In genomic region chr5:172454355-172455086, GRCh38 we compare ENCODE assay signal across 8 cellular contexts. TPM values are rescaled to one million over a fixed set of nuclear protein-coding genes. Genes with fewer than 3 reads are reported as not detected.
DNase-seq lines count a peak whose midpoint lies in the region; ATAC-seq and TF ChIP-seq lines count a peak whose summit lies in the region.

TSS of gene SH3PXD2B (minus strand) at chr5:172454525. CDS start at chr5:172454352, 173 bp downstream.

- H3K4me1 ChIP-seq in SK-N-SH (ENCODE audit: control insufficient read depth in 1 of 2, insufficient read depth in 2 of 2, low read depth in 1 of 2, low read length in 1 of 2) (peaks cover 16 to 25% of the 10 kb centered on the region in 2 experiments; a peak in 2 of 4 replicates), breast epithelium (no peaks in the 10 kb centered on the region), iPS-18a (ENCODE audit: control insufficient read depth, low read depth, low read length) (peaks cover 17% of the 10 kb centered on the region), sigmoid colon (peaks cover 0 to 52% (median 43%) of the 10 kb centered on the region in 4 donors)

- no peak for TF ChIP-seq CTCF in SK-N-SH (IDR thresholded peaks at IDR 0.05)
- TF ChIP-seq CTCF in breast epithelium (IDR thresholded peaks at IDR 0.05), result no peak
- TF ChIP-seq CTCF in sigmoid colon (IDR thresholded peaks at IDR 0.05), result no peak

- no peak for TF ChIP-seq EP300 in SK-N-SH (IDR thresholded peaks at IDR 0.05; ENCODE audit: borderline replicate concordance in 1 of 2, low read depth in 1 of 2, low read length in 1 of 2)
- no peak for TF ChIP-seq EP300 in sigmoid colon (IDR thresholded peaks at IDR 0.05)

- peaks cover 2 to 5% of the 10 kb centered on the region in 2 experiments for H3K36me3 ChIP-seq in SK-N-SH (replicated peaks in 1 of 2; ENCODE audit: control insufficient read depth in 1 of 2, insufficient read depth in 2 of 2, low read length in 1 of 2)
- H3K36me3 ChIP-seq in breast epithelium, result no peaks in the 10 kb centered on the region
- H3K36me3 ChIP-seq in iPS-18a (ENCODE audit: control insufficient read depth, low read depth, low read length), result no peaks in the 10 kb centered on the region
- no peaks in the 10 kb centered on the region for H3K36me3 ChIP-seq in sigmoid colon

- peaks cover 23% of the 10 kb centered on the region for H3F3A ChIP-seq in SK-N-SH (replicated peaks; ENCODE audit: insufficient read depth)

- intact Hi-C loops in breast epithelium (cut with DNase I; ENCODE audit: low total_unique reads), result no loop called here
- intact Hi-C loops in sigmoid colon (cut with DNase I), result loop anchor here (5.0 to 10.0 kb wide), 4 partner anchors 172 to 600 kb away; partner anchors contain the start of genes CREBRF, STK10 and UBTD2

- H3K9me3 ChIP-seq in SK-N-SH, result no peaks in the 10 kb centered on the region
- no peaks in the 10 kb centered on the region for H3K9me3 ChIP-seq in breast epithelium
- H3K9me3 ChIP-seq in iPS-18a (ENCODE audit: control insufficient read depth, low read depth, low read length), result no peaks in the 10 kb centered on the region
- no peaks in the 10 kb centered on the region for H3K9me3 ChIP-seq in sigmoid colon

- H3K4me3 ChIP-seq in SK-N-SH (ENCODE audit: low read depth in 2 of 2, low read length in 1 of 2) (peak within 1 kb of the TSS; percentile 81 to 97), breast epithelium (peak within 1 kb of the TSS; percentile 90 to 98 (median 93)), iPS-18a (ENCODE audit: low read length) (peak within 1 kb of the TSS; percentile 92), sigmoid colon (peak within 1 kb of the TSS; percentile 84 to 97 (median 90))

- peaks cover 46% of the 10 kb centered on the region for H3K79me2 ChIP-seq in SK-N-SH (ENCODE audit: insufficient read depth)

- peaks cover 27% of the 10 kb centered on the region for H4K20me1 ChIP-seq in SK-N-SH (ENCODE audit: insufficient read depth)

- 45% methylated on average over 13 of the region's 90 CpGs for WGBS in SK-N-SH (ENCODE audit: low lambda C conversion rate)
- WGBS in sigmoid colon, 2 donors, result 2 to 4% methylated on average over 88 to 90 of the region's 90 CpGs

- H3K27me3 ChIP-seq in SK-N-SH (ENCODE audit: insufficient read depth) (no peaks in the 10 kb centered on the region), breast epithelium (no peaks in the 10 kb centered on the region), iPS-18a (ENCODE audit: control insufficient read depth, insufficient read depth, low read length) (no peaks in the 10 kb centered on the region), sigmoid colon (no peaks in the 10 kb centered on the region)

- TF ChIP-seq POLR2A in breast epithelium (IDR thresholded peaks at IDR 0.05) (no peak), sigmoid colon (IDR thresholded peaks at IDR 0.05) (no peak)

- TF ChIP-seq RAD21 in SK-N-SH (IDR thresholded peaks at IDR 0.05; ENCODE audit: low read length), result no peak

- no peaks in the 10 kb centered on the region for H3K9me2 ChIP-seq in SK-N-SH

- peak within 1 kb of the TSS; percentile 78 for H2AFZ ChIP-seq in SK-N-SH (ENCODE audit: low read depth)

- peak within 1 kb of the TSS; percentile 95 for H3K4me2 ChIP-seq in SK-N-SH

- ATAC-seq in HG03432 (IDR thresholded peaks at IDR 0.05; ENCODE audit: unreplicated experiment), result peak; percentile 71
- no peak for ATAC-seq in HG03196 (IDR thresholded peaks at IDR 0.05; ENCODE audit: unreplicated experiment)
- no peak for ATAC-seq in HG02623 (IDR thresholded peaks at IDR 0.05; ENCODE audit: unreplicated experiment)

- peak; percentile 84 for DNase-seq in ELF-1 (ENCODE audit: low read depth, low spot score)
- peak; percentile 94 for DNase-seq in SK-N-SH
- DNase-seq in breast epithelium (ENCODE audit: low spot score in 2 of 2), result no peak
- DNase-seq in sigmoid colon, result peak; percentile 86

- peak within 1 kb of the TSS; percentile 90 to 92 for H3K27ac ChIP-seq in SK-N-SH (ENCODE audit: low read depth in 2 of 2, low read length in 1 of 2)
- H3K27ac ChIP-seq in breast epithelium, result peak within 1 kb of the TSS; percentile 92 to 95
- peak within 1 kb of the TSS; percentile 70 for H3K27ac ChIP-seq in iPS-18a (ENCODE audit: low read length)
- H3K27ac ChIP-seq in sigmoid colon, result peak within 1 kb of the TSS; percentile 85 to 97 (median 95)

- CTCF ChIA-PET in SK-N-SH (lab: Yijun Ruan, JAX), result interaction anchor here (1.3 to 1.8 kb wide), 2 partner anchors 44 to 243 kb away, joined by 4 to 6 read pairs; no protein-coding TSS in a partner anchor

- POLR2A ChIA-PET in SK-N-SH (lab: Yijun Ruan, JAX), result no interaction called here

- H3K9ac ChIP-seq in SK-N-SH, result peak within 1 kb of the TSS; percentile 96
- peak within 1 kb of the TSS; percentile 85 for H3K9ac ChIP-seq in iPS-18a (ENCODE audit: low read length)

TF ChIP-seq in SK-N-SH, 30 proteins besides CTCF, POLR2A, EP300 and RAD21:
- TF ChIP-seq MEF2A (IDR thresholded peaks at IDR 0.05; ENCODE audit: borderline replicate concordance, low read depth), result no peak
- peak; percentile 56; the same call in 1 of the 2 replicates for TF ChIP-seq RCOR1 (IDR thresholded peaks at IDR 0.05; ENCODE audit: low read length)

RNA-seq across cellular contexts. Expression of gene SH3PXD2B, which starts in this region (rescaled TPM):
- polyA plus RNA-seq in SK-N-SH (2012; rRNA removed), result 15.0 and 15.7 TPM in 2 replicates
- polyA plus RNA-seq in SK-N-SH (2012; cell fraction: cytosol; rRNA removed), result 8.5 and 12.1 TPM in 2 replicates
- polyA plus RNA-seq in SK-N-SH (2012; cell fraction: nucleus; rRNA removed), result 15.1 and 22.9 TPM in 2 replicates
- 100 to 1,000 TPM in 1 of 3 donors, 10 to 100 TPM in 2; 35.3 to 118 (median 43.9) TPM for total RNA-seq in breast epithelium
- total RNA-seq in sigmoid colon, result 10 to 100 TPM; 19.3 to 45.7 (median 20.9) TPM
- polyA plus RNA-seq in sigmoid colon, result 1 to 10 TPM; 3.6 to 9.2 (median 3.9) TPM

Comparison
In these comparisons a context has a peak if more than half of its experiments do, and no peak if none do; other contexts are left out.
1. DNase-seq: peak in ELF-1 (single experiment), SK-N-SH (single experiment) and sigmoid colon (single experiment); none in breast epithelium (0 of 2).
2. Peak in every context shown above with its lines, with median percentiles within 50 percentile points of each other: H3K27ac ChIP-seq and H3K4me3 ChIP-seq.